In genomic region chr10:72297281-72297967, GRCh38 we compare ENCODE assay signal across 8 cellular contexts. TPM values are rescaled to one million over a fixed set of nuclear protein-coding genes. Genes with fewer than 3 reads are reported as not detected.
A peak's percentile ranks its signal among the peaks of the same experiment; 100 is the strongest.
DNase-seq lines count a peak whose midpoint lies in the region; ATAC-seq and TF ChIP-seq lines count a peak whose summit lies in the region.

No MANE protein-coding gene starts in this region.

- H4K12ac ChIP-seq in trophoblast cell (ENCODE audit: low read depth, low read length), result peak overlapping the region; percentile 54

- peak overlapping the region; percentile 85 for H2AK5ac ChIP-seq in trophoblast cell (ENCODE audit: low read length)

- no peak overlapping the region for H3K27ac ChIP-seq in trophoblast cell (ENCODE audit: low read depth, low read length)

- peak overlapping the region; percentile 53 for H2BK120ac ChIP-seq in trophoblast cell (ENCODE audit: insufficient read depth, low read length, poor library complexity)

- peak overlapping the region; percentile 75 for H4K8ac ChIP-seq in trophoblast cell (ENCODE audit: low read depth, low read length)

- no CpG with 5 or more reads among the region's 44 CpGs for WGBS in trophoblast cell (ENCODE audit: extremely low coverage, insufficient coverage, insufficient read length)

- no peak overlapping the region for H3K23ac ChIP-seq in trophoblast cell (ENCODE audit: low read length)

- peak overlapping the region; percentile 74 for H3K4me3 ChIP-seq in trophoblast cell (ENCODE audit: low read depth, low read length)

- H3K27me3 Mint-ChIP-seq in type B pancreatic cell, result no peaks in the 10 kb centered on the region

- H3K27ac Mint-ChIP-seq in type B pancreatic cell, result peak overlapping the region; percentile 91

- peak overlapping the region; percentile 83 for H4K91ac ChIP-seq in trophoblast cell (ENCODE audit: low read depth, low read length)

- H3K9me3 ChIP-seq in trophoblast cell (ENCODE audit: insufficient read depth, low read depth, low read length), result no peaks in the 10 kb centered on the region

- peak overlapping the region; percentile 87 for H3K4me2 ChIP-seq in trophoblast cell (ENCODE audit: low read length)

- H3K79me2 ChIP-seq in trophoblast cell (ENCODE audit: control insufficient read depth, insufficient read depth, low read length, poor library complexity), result peaks cover 3% of the 10 kb centered on the region

- TF ChIP-seq CTCF in type B pancreatic cell (conservative IDR thresholded peaks at IDR 0.05), result no peak

- no peaks in the 10 kb centered on the region for H3K9me3 Mint-ChIP-seq in type B pancreatic cell

- no peaks in the 10 kb centered on the region for H3K36me3 Mint-ChIP-seq in type B pancreatic cell

- H3K4me1 ChIP-seq in trophoblast cell (ENCODE audit: control insufficient read depth in 1 of 2, insufficient read depth in 2 of 2, low read length in 2 of 2), result peaks cover 18 to 20% of the 10 kb centered on the region in 2 experiments

- peak; percentile 75 for TF ChIP-seq POLR2A in Raji (IDR thresholded peaks at IDR 0.05; ENCODE audit: insufficient read depth, low read depth, low read length)

- DNase-seq in activated gamma-delta T cell treated with Interleukin-2 at 50 U/mL for 16 hours, result peak; percentile 94
- peak; percentile 94 for DNase-seq in glomerular visceral epithelial cell (ENCODE audit: extremely low spot score)
- peak; percentile 57 to 66 for DNase-seq in trophoblast cell
- DNase-seq in type B pancreatic cell (ENCODE audit: extremely low spot score, unreplicated experiment), result no peak
- no peak for DNase-seq in SK-N-DZ (ENCODE audit: low spot score)

- H3K14ac ChIP-seq in trophoblast cell (ENCODE audit: low read length), result peak overlapping the region; percentile 65

- H3K4ac ChIP-seq in trophoblast cell (ENCODE audit: low read depth, low read length), result peak overlapping the region; percentile 46

- peak overlapping the region; percentile 53 for H2AFZ ChIP-seq in trophoblast cell (ENCODE audit: insufficient read depth, low read length, poor library complexity)

- H3K79me1 ChIP-seq in trophoblast cell (ENCODE audit: low read length), result peaks cover 24% of the 10 kb centered on the region

- peak overlapping the region; percentile 65 for H3K9ac ChIP-seq in trophoblast cell (ENCODE audit: low read length)

- H3K4me3 Mint-ChIP-seq in type B pancreatic cell, result peak overlapping the region; percentile 85

- H3K18ac ChIP-seq in trophoblast cell (ENCODE audit: low read length), result peak overlapping the region; percentile 48

- ATAC-seq in GM18867 (IDR thresholded peaks at IDR 0.05; ENCODE audit: unreplicated experiment) (peak; percentile 62), HG03064 (IDR thresholded peaks at IDR 0.05; ENCODE audit: low read depth, unreplicated experiment) (peak; percentile 46)

- H3K36me3 ChIP-seq in trophoblast cell (ENCODE audit: control insufficient read depth in 1 of 2, insufficient read depth in 2 of 2, low read length in 2 of 2), result no peaks in the 10 kb centered on the region

- H2BK5ac ChIP-seq in trophoblast cell (ENCODE audit: low read depth, low read length, poor library complexity), result peak overlapping the region; percentile 18

- H2BK12ac ChIP-seq in trophoblast cell (ENCODE audit: low read length), result peak overlapping the region; percentile 21

- H3K27me3 ChIP-seq in trophoblast cell (ENCODE audit: insufficient read depth, low read length), result no peaks in the 10 kb centered on the region

- H3K4me1 Mint-ChIP-seq in type B pancreatic cell (ENCODE audit: unreplicated experiment), result peaks cover 28% of the 10 kb centered on the region

RNA-seq across cellular contexts. Expression of gene DDIT4, which starts 23.7 kb away (rescaled TPM):
- polyA plus RNA-seq in trophoblast cell (2013), result 175 and 178 TPM in 2 replicates
- total RNA-seq in type B pancreatic cell (ENCODE audit: low replicate concordance), result 95.9 and 130 TPM in 2 replicates
- polyA plus RNA-seq in SK-N-DZ (2014; cell fraction: cytosol; rRNA removed), result 50.3 and 61.1 TPM in 2 replicates
- polyA plus RNA-seq in SK-N-DZ (2014; cell fraction: nucleus; rRNA removed), result 30.1 and 38.3 TPM in 2 replicates

RNA-seq across cellular contexts. Expression of gene DNAJB12, which starts 57.3 kb away (rescaled TPM):
- polyA plus RNA-seq in trophoblast cell (2013), result 17.3 and 17.4 TPM in 2 replicates
- 30.6 and 34.3 TPM in 2 replicates for total RNA-seq in type B pancreatic cell (ENCODE audit: low replicate concordance)
- 17.7 and 18.7 TPM in 2 replicates for polyA plus RNA-seq in SK-N-DZ (2014; cell fraction: cytosol; rRNA removed)
- polyA plus RNA-seq in SK-N-DZ (2014; cell fraction: nucleus; rRNA removed), result 20.4 and 30.5 TPM in 2 replicates

Comparison
In these comparisons a context has a peak if more than half of its experiments do, and no peak if none do; other contexts are left out.
1. DNase-seq: peak in activated gamma-delta T cell treated with Interleukin-2 at 50 U/mL for 16 hours (single experiment), glomerular visceral epithelial cell (single experiment) and trophoblast cell (2 of 2); none in type B pancreatic cell (single experiment) and SK-N-DZ (single experiment).